Comparison of ENCODE assay signal across 8 cellular contexts in genomic region chr12:113299619-113300237, GRCh38. TPM values are rescaled to one million over a fixed set of nuclear protein-coding genes. Genes with fewer than 3 reads are reported as not detected.
A peak's percentile ranks its signal among the peaks of the same experiment; 100 is the strongest.
DNase-seq lines count a peak whose midpoint lies in the region; ATAC-seq and TF ChIP-seq lines count a peak whose summit lies in the region.

No MANE protein-coding gene starts in this region.

- H3K4me3 Mint-ChIP-seq in GM23338, result no peak overlapping the region
- no peak overlapping the region for H3K4me3 Mint-ChIP-seq in T-helper 17 cell
- H3K4me3 Mint-ChIP-seq in glutamatergic neuron (ENCODE audit: unreplicated experiment), result no peak overlapping the region
- no peak overlapping the region for H3K4me3 Mint-ChIP-seq in stimulated activated naive CD8-positive, alpha-beta T cell treated with anti-CD3 and anti-CD28 coated beads, Interleukin-15, amount 100 ng/mL, for 72 hours

- H3F3A ChIP-seq in GM23338 (replicated peaks; ENCODE audit: low read depth), result 0 out of 2 replicates have a peak, but pooled peaks cover 3% of the 10 kb centered on the region

- no peaks in the 10 kb centered on the region for H3K9me3 ChIP-seq in T-helper 17 cell (ENCODE audit: control insufficient read depth, low read length, poor library complexity, severe bottlenecking)

- H3K4me1 ChIP-seq in GM23338 (ENCODE audit: insufficient read depth), result peaks cover 12% of the 10 kb centered on the region; the same call in 1 of the 2 replicates

- H3K9me3 Mint-ChIP-seq in GM23338 (no peaks in the 10 kb centered on the region; the same call in 2 of the 3 replicates), glutamatergic neuron (ENCODE audit: unreplicated experiment) (peaks cover 8% of the 10 kb centered on the region)
- no peaks in the 10 kb centered on the region for H3K9me3 Mint-ChIP-seq in stimulated activated naive CD8-positive, alpha-beta T cell treated with anti-CD3 and anti-CD28 coated beads, Interleukin-15, amount 100 ng/mL, for 72 hours

- TF ChIP-seq CTCF in GM23338 (conservative IDR thresholded peaks at IDR 0.05; ENCODE audit: low read depth in 2 of 2) (no peak), glutamatergic neuron (IDR thresholded peaks at IDR 0.05; ENCODE audit: partially characterized antibody, unreplicated experiment) (no peak), retinal pigment epithelial cell (conservative IDR thresholded peaks at IDR 0.05; ENCODE audit: low read depth, low read length) (no peak)

- H3K27me3 ChIP-seq in GM23338 (ENCODE audit: insufficient read depth), result no peaks in the 10 kb centered on the region

- H3K4me2 ChIP-seq in GM23338, result no peak overlapping the region

- H3K4me1 Mint-ChIP-seq in GM23338, result peaks cover 26% of the 10 kb centered on the region
- H3K4me1 Mint-ChIP-seq in T-helper 17 cell, result peaks cover 8% of the 10 kb centered on the region
- peaks cover 17% of the 10 kb centered on the region for H3K4me1 Mint-ChIP-seq in glutamatergic neuron (ENCODE audit: low read depth, unreplicated experiment)
- peaks cover 19% of the 10 kb centered on the region for H3K4me1 Mint-ChIP-seq in stimulated activated naive CD8-positive, alpha-beta T cell treated with anti-CD3 and anti-CD28 coated beads, Interleukin-15, amount 100 ng/mL, for 72 hours

- DNase-seq in GM23338 (ENCODE audit: low spot score) (peak; percentile 53), T-helper 17 cell (no peak), glutamatergic neuron (no peak), retinal pigment epithelial cell (ENCODE audit: low read depth) (peak; percentile 52), foreskin melanocyte (no peak)
- DNase-seq in stimulated activated naive CD8-positive, alpha-beta T cell treated with anti-CD3 and anti-CD28 coated beads, Interleukin-15, amount 100 ng/mL, for 72 hours, result no peak

- H3K4me3 ChIP-seq in GM23338 (no peak overlapping the region), retinal pigment epithelial cell (ENCODE audit: low read length) (no peak overlapping the region)

- H3K27ac ChIP-seq in GM23338 (ENCODE audit: low read depth), result no peak overlapping the region; the same call in 1 of the 2 replicates

- H3K27ac Mint-ChIP-seq in GM23338, result peak overlapping the region; percentile 77
- H3K27ac Mint-ChIP-seq in T-helper 17 cell, result peak overlapping the region; percentile 37
- peak overlapping the region; percentile 55 for H3K27ac Mint-ChIP-seq in glutamatergic neuron (ENCODE audit: unreplicated experiment)
- H3K27ac Mint-ChIP-seq in stimulated activated naive CD8-positive, alpha-beta T cell treated with anti-CD3 and anti-CD28 coated beads, Interleukin-15, amount 100 ng/mL, for 72 hours, result peak overlapping the region in 1 of 2 donors; percentile 82

- peaks cover 9% of the 10 kb centered on the region; the same call in 2 of the 3 replicates for H3K36me3 Mint-ChIP-seq in GM23338 (ENCODE audit: low read depth)
- H3K36me3 Mint-ChIP-seq in T-helper 17 cell (ENCODE audit: low read depth), result peaks cover 8% of the 10 kb centered on the region
- no peaks in the 10 kb centered on the region for H3K36me3 Mint-ChIP-seq in glutamatergic neuron (ENCODE audit: unreplicated experiment)

- H3K79me2 ChIP-seq in GM23338 (replicated peaks; ENCODE audit: insufficient read depth), result no peaks in the 10 kb centered on the region

- H3K36me3 ChIP-seq in GM23338 (ENCODE audit: insufficient read depth), result no peaks in the 10 kb centered on the region

- H3K27me3 Mint-ChIP-seq in GM23338 (ENCODE audit: insufficient read depth, low read depth, poor library complexity) (peaks cover 13% of the 10 kb centered on the region), T-helper 17 cell (no peaks in the 10 kb centered on the region), glutamatergic neuron (ENCODE audit: unreplicated experiment) (peaks cover 4% of the 10 kb centered on the region)
- H3K27me3 Mint-ChIP-seq in stimulated activated naive CD8-positive, alpha-beta T cell treated with anti-CD3 and anti-CD28 coated beads, Interleukin-15, amount 100 ng/mL, for 72 hours, result no peaks in the 10 kb centered on the region

- ATAC-seq in GM23338 (peak; percentile 72), T-helper 17 cell (no peak), GM21717 (IDR thresholded peaks at IDR 0.05; ENCODE audit: unreplicated experiment) (no peak), HG02642 (IDR thresholded peaks at IDR 0.05; ENCODE audit: poor library complexity, unreplicated experiment) (no peak)
- ATAC-seq in stimulated activated naive CD8-positive, alpha-beta T cell treated with anti-CD3 and anti-CD28 coated beads, Interleukin-15, amount 100 ng/mL, for 72 hours, result no peak

- H4K20me1 ChIP-seq in GM23338 (replicated peaks; ENCODE audit: insufficient read depth), result no peaks in the 10 kb centered on the region

- no peaks in the 10 kb centered on the region for H3K9me2 ChIP-seq in GM23338 (ENCODE audit: insufficient read depth)

- no peak overlapping the region for H2AFZ ChIP-seq in GM23338

TF ChIP-seq in GM23338, 12 proteins besides CTCF, POLR2A, EP300 and RAD21:
- no peak for TF ChIP-seq POLR2AphosphoS5 (IDR thresholded peaks at IDR 0.05; ENCODE audit: low read depth)
- TF ChIP-seq NANOG (IDR thresholded peaks at IDR 0.05; ENCODE audit: borderline replicate concordance), result no peak
- TF ChIP-seq STAT1 (IDR thresholded peaks at IDR 0.05; ENCODE audit: unreplicated experiment), result no peak
- no peak for TF ChIP-seq CREB1 (CRISPR knock-in tag; IDR thresholded peaks at IDR 0.05; ENCODE audit: low read depth)
- TF ChIP-seq EZH2 (IDR thresholded peaks at IDR 0.05; ENCODE audit: low read depth, unreplicated experiment), result no peak

RNA-seq across cellular contexts. Expression of gene SLC8B1, which starts 35.2 kb away (rescaled TPM):
- total RNA-seq in GM23338 (2014; rRNA removed; shearing (Covaris generic)), result 8.9 and 13.4 TPM in 2 replicates
- 5.3 and 6.0 TPM in 2 replicates for polyA plus RNA-seq in GM23338 (2016; fragmentation: Nextera tagmentation; extraction: Ambion mirVana)
- 10 to 100 TPM; 58.6 to 66.0 TPM for total RNA-seq in T-helper 17 cell
- total RNA-seq in glutamatergic neuron (ENCODE audit: unreplicated experiment), result 27.9 TPM

RNA-seq across cellular contexts. Expression of gene PLBD2, which starts 58.7 kb away (rescaled TPM):
- total RNA-seq in GM23338 (2014; rRNA removed; shearing (Covaris generic)), result 37.0 and 37.1 TPM in 2 replicates
- polyA plus RNA-seq in GM23338 (2016; fragmentation: Nextera tagmentation; extraction: Ambion mirVana), result 10.2 and 10.4 TPM in 2 replicates
- total RNA-seq in T-helper 17 cell (10 to 100 TPM; 14.0 to 19.0 TPM), glutamatergic neuron (ENCODE audit: unreplicated experiment) (85.7 TPM)

Comparison
In these comparisons a context has a peak if more than half of its experiments do, and no peak if none do; other contexts are left out.
1. DNase-seq: peak in GM23338 (single experiment) and retinal pigment epithelial cell (single experiment); none in T-helper 17 cell (0 of 3), glutamatergic neuron (single experiment), stimulated activated naive CD8-positive, alpha-beta T cell treated with anti-CD3 and anti-CD28 coated beads, Interleukin-15, amount 100 ng/mL, for 72 hours (0 of 2) and foreskin melanocyte (single experiment).